ENCODE assay signal across 20 cellular contexts in genomic region chrX:116873678-116874077, GRCh38.
DNase-seq lines count a peak whose midpoint lies in the region; TF ChIP-seq lines count a peak whose summit lies in the region.
"Had no signal": no experiment of that assay in that cellular context is flagged by ENCODE, and none has a peak within 500 bp of the region (broad histone marks: within the 10 kb centered on the region; RNA-seq: fewer than 3 reads in every experiment).

No MANE protein-coding gene starts in this region.

- 35% methylated on average over 3 of the region's 3 CpGs for WGBS in mammary epithelial cell (ENCODE audit: low coverage, missing lambda C conversion rate)
- WGBS in hepatocyte (ENCODE audit: low lambda C conversion rate, missing lambda C conversion rate) = 64% methylated on average over 3 of the region's 3 CpGs

- H3K4me1 ChIP-seq in mammary epithelial cell (ENCODE audit: insufficient read depth, low read length) (no peaks in the 10 kb centered on the region), hepatocyte (ENCODE audit: insufficient read depth) (no peaks in the 10 kb centered on the region)
- H3K4me1 ChIP-seq: left ventricle myocardium inferior, right atrium auricular region had no signal

- TF ChIP-seq CTCF in mammary epithelial cell (conservative IDR thresholded peaks at IDR 0.05 in 1 of 2, IDR thresholded peaks at IDR 0.05 in 1 of 2; ENCODE audit: extremely low read depth in 1 of 2, insufficient read depth in 1 of 2, low read depth in 1 of 2, low read length in 2 of 2) (no peak), hepatocyte (IDR thresholded peaks at IDR 0.05; ENCODE audit: poor library complexity) (no peak)

- H2AFZ ChIP-seq in mammary epithelial cell (ENCODE audit: low read depth, low read length) (no peak overlapping the region), hepatocyte (no peak overlapping the region)

- H3K79me2 ChIP-seq in mammary epithelial cell (ENCODE audit: insufficient read depth, low read length) (no peaks in the 10 kb centered on the region), hepatocyte (no peaks in the 10 kb centered on the region)

- no peaks in the 10 kb centered on the region for H3K9me2 ChIP-seq in hepatocyte (replicated peaks; ENCODE audit: insufficient read depth)

- dilution Hi-C loops in mammary epithelial cell (cut with HindIII; ENCODE audit: low sequenced_read_pairs) = no loop called here

- CTCF ChIA-PET in mammary epithelial cell (lab: Charles Lee; ENCODE audit: low non-redundant PET) = no interaction called here

- no peak overlapping the region for H3K27ac ChIP-seq in mammary epithelial cell (ENCODE audit: insufficient read depth, low read depth, low read length)
- no peak overlapping the region for H3K27ac ChIP-seq in hepatocyte
- H3K27ac ChIP-seq: left ventricle myocardium inferior, right atrium auricular region had no signal

- no peaks in the 10 kb centered on the region for H3K9me3 ChIP-seq in mammary epithelial cell (replicated peaks; ENCODE audit: insufficient read depth, low read length)
- H3K9me3 ChIP-seq in hepatocyte (ENCODE audit: low read depth) = no peaks in the 10 kb centered on the region
- H3K9me3 ChIP-seq: left ventricle myocardium inferior, right atrium auricular region had no signal

- no peaks in the 10 kb centered on the region for H3K4me1 Mint-ChIP-seq in activated T-helper 2 cell treated with anti-CD3 and anti-CD28 coated beads, Interferon-gamma antibody, Interleukin-2, Interleukin-4, amounts not matched to agents 10 μg/mL and 5 μg/mL and 100 μg/mL, durations not matched to agents 14 hours and 24 hours and 36 hours (ENCODE audit: low read depth)
- H3K4me1 Mint-ChIP-seq: activated CD4-positive, alpha-beta T cell treated with anti-CD3 and anti-CD28 coated beads for 36 hours had no signal

- in situ Hi-C loops in mammary epithelial cell (cut with MboI; ENCODE audit: low sequenced_read_pairs in 2 of 2) = no loop called here

- peak; percentile 36 for DNase-seq in AG08396 (ENCODE audit: low spot score)
- peak; percentile 12 for DNase-seq in HPDE6-E6E7 (ENCODE audit: extremely low spot score)
- DNase-seq in mammary epithelial cell = peak; percentile 45
- DNase-seq in kidney glomerular epithelial cell (lab: John Stamatoyannopoulos, UW) = peak; percentile 23
- DNase-seq in NCI-H2227 treated with DMSO at 0.1 percent for 48 hours (lab: John Stamatoyannopoulos, UW) = no peak
- no peak for DNase-seq in activated T-helper 2 cell treated with anti-CD3 and anti-CD28 coated beads, Interferon-gamma antibody, Interleukin-2, Interleukin-4, amounts not matched to agents 10 μg/mL and 5 μg/mL and 100 μg/mL, durations not matched to agents 14 hours and 24 hours and 36 hours (ENCODE audit: low spot score)
- DNase-seq in hepatocyte (ENCODE audit: low spot score) = no peak
- DNase-seq in effector CD4-positive, alpha-beta T cell = no peak
- DNase-seq: activated CD4-positive, alpha-beta T cell treated with anti-CD3 and anti-CD28 coated beads for 36 hours; activated CD8-positive, alpha-beta memory T cell treated with anti-CD3 and anti-CD28 coated beads, Interleukin-2, amount 50 U/mL, for 48 hours; activated naive CD4-positive, alpha-beta T cell treated with Interleukin-2 at 50 U/mL for 16 hours; effector CD8-positive, alpha-beta T cell; hippocampal formation; left ventricle myocardium inferior; NCI-H82; stimulated activated CD4-positive, alpha-beta T cell treated with anti-CD3 and anti-CD28 coated beads, Interleukin-2, amount 100 ng/mL, for 48 hours; stimulated activated CD8-positive, alpha-beta memory T cell treated with anti-CD3 and anti-CD28 coated beads, Interleukin-4, amount 100 ng/mL, for 48 hours had no signal

- H4K20me1 ChIP-seq in mammary epithelial cell (ENCODE audit: insufficient read depth, low read length) (no peaks in the 10 kb centered on the region), hepatocyte (ENCODE audit: insufficient read depth, poor library complexity, severe bottlenecking) (no peaks in the 10 kb centered on the region)

- H3K4me3 ChIP-seq in mammary epithelial cell (replicated peaks in 1 of 3; ENCODE audit: insufficient read depth in 1 of 3, low read depth in 2 of 3, low read length in 3 of 3) (no peak overlapping the region), hepatocyte (no peak overlapping the region)
- H3K4me3 ChIP-seq: left ventricle myocardium inferior, right atrium auricular region had no signal

- H3K9me3 Mint-ChIP-seq in activated T-helper 2 cell treated with anti-CD3 and anti-CD28 coated beads, Interferon-gamma antibody, Interleukin-2, Interleukin-4, amounts not matched to agents 10 μg/mL and 5 μg/mL and 100 μg/mL, durations not matched to agents 14 hours and 24 hours and 36 hours = no peaks in the 10 kb centered on the region
- H3K9me3 Mint-ChIP-seq: T-helper 2 cell treated with Interferon-gamma antibody and Interleukin-4, amounts not matched to agents 5 μg/mL and 100 μg/mL, for 36 hours had no signal

- H3K27me3 ChIP-seq in mammary epithelial cell (ENCODE audit: insufficient read depth, low read length) (no peaks in the 10 kb centered on the region), hepatocyte (no peaks in the 10 kb centered on the region)
- H3K27me3 ChIP-seq: right atrium auricular region had no signal

- no peaks in the 10 kb centered on the region for H3K36me3 Mint-ChIP-seq in activated T-helper 2 cell treated with anti-CD3 and anti-CD28 coated beads, Interferon-gamma antibody, Interleukin-2, Interleukin-4, amounts not matched to agents 10 μg/mL and 5 μg/mL and 100 μg/mL, durations not matched to agents 14 hours and 24 hours and 36 hours (ENCODE audit: low read depth)
- H3K36me3 Mint-ChIP-seq: natural killer cell treated with Interleukin-12 subunit alpha and Interleukin-12 subunit beta and Interleukin-15 and Interleukin-18, amount 100 ng/mL, for 72 hours had no signal

- no peak overlapping the region for H3K4me2 ChIP-seq in mammary epithelial cell (ENCODE audit: insufficient read depth, low read depth, low read length)
- H3K4me2 ChIP-seq in hepatocyte = no peak overlapping the region

- H3K27ac Mint-ChIP-seq in activated T-helper 2 cell treated with anti-CD3 and anti-CD28 coated beads, Interferon-gamma antibody, Interleukin-2, Interleukin-4, amounts not matched to agents 10 μg/mL and 5 μg/mL and 100 μg/mL, durations not matched to agents 14 hours and 24 hours and 36 hours = no peak overlapping the region
- H3K27ac Mint-ChIP-seq: activated CD4-positive, alpha-beta T cell treated with anti-CD3 and anti-CD28 coated beads for 36 hours; natural killer cell treated with Interleukin-12 subunit alpha and Interleukin-12 subunit beta and Interleukin-15 and Interleukin-18, amount 100 ng/mL, for 72 hours; T-helper 2 cell treated with Interferon-gamma antibody and Interleukin-4, amounts not matched to agents 5 μg/mL and 100 μg/mL, for 36 hours had no signal

- H3K27me3 Mint-ChIP-seq in activated T-helper 2 cell treated with anti-CD3 and anti-CD28 coated beads, Interferon-gamma antibody, Interleukin-2, Interleukin-4, amounts not matched to agents 10 μg/mL and 5 μg/mL and 100 μg/mL, durations not matched to agents 14 hours and 24 hours and 36 hours (ENCODE audit: low read depth) = no peaks in the 10 kb centered on the region
- H3K27me3 Mint-ChIP-seq: activated CD4-positive, alpha-beta T cell treated with anti-CD3 and anti-CD28 coated beads for 36 hours; natural killer cell treated with Interleukin-12 subunit alpha and Interleukin-12 subunit beta and Interleukin-15 and Interleukin-18, amount 100 ng/mL, for 72 hours had no signal

- H3K9ac ChIP-seq in mammary epithelial cell (ENCODE audit: insufficient read depth, low read length) = no peak overlapping the region

- intact Hi-C loops in mammary epithelial cell (cut with micrococcal nuclease) = no loop called here
- intact Hi-C loops in activated T-helper 2 cell treated with anti-CD3 and anti-CD28 coated beads, Interferon-gamma antibody, Interleukin-2, Interleukin-4, amounts not matched to agents 10 μg/mL and 5 μg/mL and 100 μg/mL, durations not matched to agents 14 hours and 24 hours and 36 hours (cut with micrococcal nuclease) = no loop called here

- H3K36me3 ChIP-seq in mammary epithelial cell (ENCODE audit: insufficient read depth, low read length) (no peaks in the 10 kb centered on the region), hepatocyte (replicated peaks; ENCODE audit: insufficient read depth, low read depth) (no peaks in the 10 kb centered on the region)
- H3K36me3 ChIP-seq: left ventricle myocardium inferior, right atrium auricular region had no signal

- BruUV-seq in mammary epithelial cell (replicated peaks; lab: Mats Ljungman, UMichigan) = no TSS peak

- no peak overlapping the region for H3K4me3 Mint-ChIP-seq in activated T-helper 2 cell treated with anti-CD3 and anti-CD28 coated beads, Interferon-gamma antibody, Interleukin-2, Interleukin-4, amounts not matched to agents 10 μg/mL and 5 μg/mL and 100 μg/mL, durations not matched to agents 14 hours and 24 hours and 36 hours (ENCODE audit: low read depth)
- H3K4me3 Mint-ChIP-seq: activated CD4-positive, alpha-beta T cell treated with anti-CD3 and anti-CD28 coated beads for 36 hours; natural killer cell treated with Interleukin-12 subunit alpha and Interleukin-12 subunit beta and Interleukin-15 and Interleukin-18, amount 100 ng/mL, for 72 hours; T-helper 2 cell treated with Interferon-gamma antibody and Interleukin-4, amounts not matched to agents 5 μg/mL and 100 μg/mL, for 36 hours had no signal

Comparison
In these comparisons a context has a peak if more than half of its experiments do, and no peak if none do; other contexts are left out.
1. DNase-seq: peak in AG08396 (single experiment), HPDE6-E6E7 (single experiment), mammary epithelial cell (single experiment) and kidney glomerular epithelial cell (single experiment); none in NCI-H2227 treated with DMSO at 0.1 percent for 48 hours (single experiment), activated T-helper 2 cell treated with anti-CD3 and anti-CD28 coated beads, Interferon-gamma antibody, Interleukin-2, Interleukin-4, amounts not matched to agents 10 μg/mL and 5 μg/mL and 100 μg/mL, durations not matched to agents 14 hours and 24 hours and 36 hours (single experiment), hepatocyte (single experiment) and effector CD4-positive, alpha-beta T cell (single experiment).